ENCODE assay signal across 1 cellular context in genomic region chr5:173035904-173036707, GRCh38.
TF ChIP-seq lines count a peak whose summit lies in the region.

No MANE protein-coding gene starts in this region.

TF ChIP-seq in GM12878, 131 proteins besides CTCF, POLR2A, EP300 and RAD21 (continued from another document and continues in another):
- TF ChIP-seq, protein P1, sequence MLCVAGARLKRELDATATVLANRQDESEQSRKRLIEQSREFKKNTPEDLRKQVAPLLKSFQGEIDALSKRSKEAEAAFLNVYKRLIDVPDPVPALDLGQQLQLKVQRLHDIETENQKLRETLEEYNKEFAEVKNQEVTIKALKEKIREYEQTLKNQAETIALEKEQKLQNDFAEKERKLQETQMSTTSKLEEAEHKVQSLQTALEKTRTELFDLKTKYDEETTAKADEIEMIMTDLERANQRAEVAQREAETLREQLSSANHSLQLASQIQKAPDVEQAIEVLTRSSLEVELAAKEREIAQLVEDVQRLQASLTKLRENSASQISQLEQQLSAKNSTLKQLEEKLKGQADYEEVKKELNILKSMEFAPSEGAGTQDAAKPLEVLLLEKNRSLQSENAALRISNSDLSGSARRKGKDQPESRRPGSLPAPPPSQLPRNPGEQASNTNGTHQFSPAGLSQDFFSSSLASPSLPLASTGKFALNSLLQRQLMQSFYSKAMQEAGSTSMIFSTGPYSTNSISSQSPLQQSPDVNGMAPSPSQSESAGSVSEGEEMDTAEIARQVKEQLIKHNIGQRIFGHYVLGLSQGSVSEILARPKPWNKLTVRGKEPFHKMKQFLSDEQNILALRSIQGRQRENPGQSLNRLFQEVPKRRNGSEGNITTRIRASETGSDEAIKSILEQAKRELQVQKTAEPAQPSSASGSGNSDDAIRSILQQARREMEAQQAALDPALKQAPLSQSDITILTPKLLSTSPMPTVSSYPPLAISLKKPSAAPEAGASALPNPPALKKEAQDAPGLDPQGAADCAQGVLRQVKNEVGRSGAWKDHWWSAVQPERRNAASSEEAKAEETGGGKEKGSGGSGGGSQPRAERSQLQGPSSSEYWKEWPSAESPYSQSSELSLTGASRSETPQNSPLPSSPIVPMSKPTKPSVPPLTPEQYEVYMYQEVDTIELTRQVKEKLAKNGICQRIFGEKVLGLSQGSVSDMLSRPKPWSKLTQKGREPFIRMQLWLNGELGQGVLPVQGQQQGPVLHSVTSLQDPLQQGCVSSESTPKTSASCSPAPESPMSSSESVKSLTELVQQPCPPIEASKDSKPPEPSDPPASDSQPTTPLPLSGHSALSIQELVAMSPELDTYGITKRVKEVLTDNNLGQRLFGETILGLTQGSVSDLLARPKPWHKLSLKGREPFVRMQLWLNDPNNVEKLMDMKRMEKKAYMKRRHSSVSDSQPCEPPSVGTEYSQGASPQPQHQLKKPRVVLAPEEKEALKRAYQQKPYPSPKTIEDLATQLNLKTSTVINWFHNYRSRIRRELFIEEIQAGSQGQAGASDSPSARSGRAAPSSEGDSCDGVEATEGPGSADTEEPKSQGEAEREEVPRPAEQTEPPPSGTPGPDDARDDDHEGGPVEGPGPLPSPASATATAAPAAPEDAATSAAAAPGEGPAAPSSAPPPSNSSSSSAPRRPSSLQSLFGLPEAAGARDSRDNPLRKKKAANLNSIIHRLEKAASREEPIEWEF (IDR thresholded peaks at IDR 0.05; ENCODE audit: insufficient replicate concordance, low read depth, low read length): no peak
- TF ChIP-seq, protein P2, sequence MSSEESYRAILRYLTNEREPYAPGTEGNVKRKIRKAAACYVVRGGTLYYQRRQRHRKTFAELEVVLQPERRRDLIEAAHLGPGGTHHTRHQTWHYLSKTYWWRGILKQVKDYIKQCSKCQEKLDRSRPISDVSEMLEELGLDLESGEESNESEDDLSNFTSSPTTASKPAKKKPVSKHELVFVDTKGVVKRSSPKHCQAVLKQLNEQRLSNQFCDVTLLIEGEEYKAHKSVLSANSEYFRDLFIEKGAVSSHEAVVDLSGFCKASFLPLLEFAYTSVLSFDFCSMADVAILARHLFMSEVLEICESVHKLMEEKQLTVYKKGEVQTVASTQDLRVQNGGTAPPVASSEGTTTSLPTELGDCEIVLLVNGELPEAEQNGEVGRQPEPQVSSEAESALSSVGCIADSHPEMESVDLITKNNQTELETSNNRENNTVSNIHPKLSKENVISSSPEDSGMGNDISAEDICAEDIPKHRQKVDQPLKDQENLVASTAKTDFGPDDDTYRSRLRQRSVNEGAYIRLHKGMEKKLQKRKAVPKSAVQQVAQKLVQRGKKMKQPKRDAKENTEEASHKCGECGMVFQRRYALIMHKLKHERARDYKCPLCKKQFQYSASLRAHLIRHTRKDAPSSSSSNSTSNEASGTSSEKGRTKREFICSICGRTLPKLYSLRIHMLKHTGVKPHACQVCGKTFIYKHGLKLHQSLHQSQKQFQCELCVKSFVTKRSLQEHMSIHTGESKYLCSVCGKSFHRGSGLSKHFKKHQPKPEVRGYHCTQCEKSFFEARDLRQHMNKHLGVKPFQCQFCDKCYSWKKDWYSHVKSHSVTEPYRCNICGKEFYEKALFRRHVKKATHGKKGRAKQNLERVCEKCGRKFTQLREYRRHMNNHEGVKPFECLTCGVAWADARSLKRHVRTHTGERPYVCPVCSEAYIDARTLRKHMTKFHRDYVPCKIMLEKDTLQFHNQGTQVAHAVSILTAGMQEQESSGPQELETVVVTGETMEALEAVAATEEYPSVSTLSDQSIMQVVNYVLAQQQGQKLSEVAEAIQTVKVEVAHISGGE (CRISPR knock-in tag; IDR thresholded peaks at IDR 0.05): no peak
- peak; percentile 76 to 92 for TF ChIP-seq BHLHE40 (IDR thresholded peaks at IDR 0.05; ENCODE audit: borderline replicate concordance in 1 of 2, low read depth in 2 of 2, low read length in 1 of 2)
- TF ChIP-seq SIN3A (IDR thresholded peaks at IDR 0.05; ENCODE audit: low read depth, low read length): no peak
- TF ChIP-seq E2F8 (IDR thresholded peaks at IDR 0.05; ENCODE audit: low read depth, partially characterized antibody): no peak
- TF ChIP-seq PAX8 (IDR thresholded peaks at IDR 0.05): no peak
- TF ChIP-seq TCF7 (IDR thresholded peaks at IDR 0.05; ENCODE audit: borderline replicate concordance): no peak
- TF ChIP-seq IRF3 (IDR thresholded peaks at IDR 0.05): no peak
- no peak for TF ChIP-seq WRNIP1 (IDR thresholded peaks at IDR 0.05; ENCODE audit: borderline replicate concordance, low read depth, low read length)
- no peak; the same call in 1 of the 2 replicates for TF ChIP-seq PAX5 (IDR thresholded peaks at IDR 0.05; ENCODE audit: borderline replicate concordance, low read depth, low read length)
- TF ChIP-seq, protein P3, sequence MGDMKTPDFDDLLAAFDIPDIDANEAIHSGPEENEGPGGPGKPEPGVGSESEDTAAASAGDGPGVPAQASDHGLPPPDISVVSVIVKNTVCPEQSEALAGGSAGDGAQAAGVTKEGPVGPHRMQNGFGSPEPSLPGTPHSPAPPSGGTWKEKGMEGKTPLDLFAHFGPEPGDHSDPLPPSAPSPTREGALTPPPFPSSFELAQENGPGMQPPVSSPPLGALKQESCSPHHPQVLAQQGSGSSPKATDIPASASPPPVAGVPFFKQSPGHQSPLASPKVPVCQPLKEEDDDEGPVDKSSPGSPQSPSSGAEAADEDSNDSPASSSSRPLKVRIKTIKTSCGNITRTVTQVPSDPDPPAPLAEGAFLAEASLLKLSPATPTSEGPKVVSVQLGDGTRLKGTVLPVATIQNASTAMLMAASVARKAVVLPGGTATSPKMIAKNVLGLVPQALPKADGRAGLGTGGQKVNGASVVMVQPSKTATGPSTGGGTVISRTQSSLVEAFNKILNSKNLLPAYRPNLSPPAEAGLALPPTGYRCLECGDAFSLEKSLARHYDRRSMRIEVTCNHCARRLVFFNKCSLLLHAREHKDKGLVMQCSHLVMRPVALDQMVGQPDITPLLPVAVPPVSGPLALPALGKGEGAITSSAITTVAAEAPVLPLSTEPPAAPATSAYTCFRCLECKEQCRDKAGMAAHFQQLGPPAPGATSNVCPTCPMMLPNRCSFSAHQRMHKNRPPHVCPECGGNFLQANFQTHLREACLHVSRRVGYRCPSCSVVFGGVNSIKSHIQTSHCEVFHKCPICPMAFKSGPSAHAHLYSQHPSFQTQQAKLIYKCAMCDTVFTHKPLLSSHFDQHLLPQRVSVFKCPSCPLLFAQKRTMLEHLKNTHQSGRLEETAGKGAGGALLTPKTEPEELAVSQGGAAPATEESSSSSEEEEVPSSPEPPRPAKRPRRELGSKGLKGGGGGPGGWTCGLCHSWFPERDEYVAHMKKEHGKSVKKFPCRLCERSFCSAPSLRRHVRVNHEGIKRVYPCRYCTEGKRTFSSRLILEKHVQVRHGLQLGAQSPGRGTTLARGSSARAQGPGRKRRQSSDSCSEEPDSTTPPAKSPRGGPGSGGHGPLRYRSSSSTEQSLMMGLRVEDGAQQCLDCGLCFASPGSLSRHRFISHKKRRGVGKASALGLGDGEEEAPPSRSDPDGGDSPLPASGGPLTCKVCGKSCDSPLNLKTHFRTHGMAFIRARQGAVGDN (IDR thresholded peaks at IDR 0.05): peak; percentile 77
- TF ChIP-seq USF2 (IDR thresholded peaks at IDR 0.05; ENCODE audit: borderline replicate concordance, low read depth, low read length): no peak
- TF ChIP-seq ZSCAN29 (IDR thresholded peaks at IDR 0.05): no peak
- TF ChIP-seq YBX1 (IDR thresholded peaks at IDR 0.05): no peak
- TF ChIP-seq SMAD5 (IDR thresholded peaks at IDR 0.05; ENCODE audit: low read depth): no peak
- TF ChIP-seq FOXK2 (IDR thresholded peaks at IDR 0.05): no peak; the same call in 1 of the 2 replicates
- TF ChIP-seq SUZ12 (IDR thresholded peaks at IDR 0.05; ENCODE audit: unreplicated experiment): no peak
- no peak; the same call in 1 of the 2 replicates for TF ChIP-seq CBX5 (IDR thresholded peaks at IDR 0.05; ENCODE audit: low read depth)
- 0 out of 2 replicates have a peak, but pooled peaks have one; percentile 11 for TF ChIP-seq MTA3 (IDR thresholded peaks at IDR 0.05; ENCODE audit: borderline replicate concordance, low read length)
- peak; percentile 50 for TF ChIP-seq MEF2B (IDR thresholded peaks at IDR 0.05; ENCODE audit: partially characterized antibody, poor library complexity, severe bottlenecking)
- TF ChIP-seq, protein P4, sequence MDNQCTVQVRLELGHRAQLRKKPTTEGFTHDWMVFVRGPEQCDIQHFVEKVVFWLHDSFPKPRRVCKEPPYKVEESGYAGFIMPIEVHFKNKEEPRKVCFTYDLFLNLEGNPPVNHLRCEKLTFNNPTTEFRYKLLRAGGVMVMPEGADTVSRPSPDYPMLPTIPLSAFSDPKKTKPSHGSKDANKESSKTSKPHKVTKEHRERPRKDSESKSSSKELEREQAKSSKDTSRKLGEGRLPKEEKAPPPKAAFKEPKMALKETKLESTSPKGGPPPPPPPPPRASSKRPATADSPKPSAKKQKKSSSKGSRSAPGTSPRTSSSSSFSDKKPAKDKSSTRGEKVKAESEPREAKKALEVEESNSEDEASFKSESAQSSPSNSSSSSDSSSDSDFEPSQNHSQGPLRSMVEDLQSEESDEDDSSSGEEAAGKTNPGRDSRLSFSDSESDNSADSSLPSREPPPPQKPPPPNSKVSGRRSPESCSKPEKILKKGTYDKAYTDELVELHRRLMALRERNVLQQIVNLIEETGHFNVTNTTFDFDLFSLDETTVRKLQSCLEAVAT (IDR thresholded peaks at IDR 0.05): peak; percentile 67; the same call in 1 of the 2 replicates
- no peak for TF ChIP-seq NRF1 (conservative IDR thresholded peaks at IDR 0.05; ENCODE audit: low read depth, low read length)
- TF ChIP-seq ZBTB4 (CRISPR knock-in tag; IDR thresholded peaks at IDR 0.05): no peak
- peak in 1 of 2 experiments; percentile 26; a peak in 1 of 4 replicates for TF ChIP-seq ETV6 (conservative IDR thresholded peaks at IDR 0.05 in 1 of 2, IDR thresholded peaks at IDR 0.05 in 1 of 2; ENCODE audit: borderline replicate concordance in 1 of 2, low read depth in 1 of 2)
- TF ChIP-seq, protein P5, sequence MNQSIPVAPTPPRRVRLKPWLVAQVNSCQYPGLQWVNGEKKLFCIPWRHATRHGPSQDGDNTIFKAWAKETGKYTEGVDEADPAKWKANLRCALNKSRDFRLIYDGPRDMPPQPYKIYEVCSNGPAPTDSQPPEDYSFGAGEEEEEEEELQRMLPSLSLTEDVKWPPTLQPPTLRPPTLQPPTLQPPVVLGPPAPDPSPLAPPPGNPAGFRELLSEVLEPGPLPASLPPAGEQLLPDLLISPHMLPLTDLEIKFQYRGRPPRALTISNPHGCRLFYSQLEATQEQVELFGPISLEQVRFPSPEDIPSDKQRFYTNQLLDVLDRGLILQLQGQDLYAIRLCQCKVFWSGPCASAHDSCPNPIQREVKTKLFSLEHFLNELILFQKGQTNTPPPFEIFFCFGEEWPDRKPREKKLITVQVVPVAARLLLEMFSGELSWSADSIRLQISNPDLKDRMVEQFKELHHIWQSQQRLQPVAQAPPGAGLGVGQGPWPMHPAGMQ (IDR thresholded peaks at IDR 0.05; ENCODE audit: borderline replicate concordance): no peak
- no peak for TF ChIP-seq CHD4 (IDR thresholded peaks at IDR 0.05)
- TF ChIP-seq ESRRA (IDR thresholded peaks at IDR 0.05; ENCODE audit: low read length): no peak
- no peak for TF ChIP-seq KLF5 (IDR thresholded peaks at IDR 0.05; ENCODE audit: partially characterized antibody)
- TF ChIP-seq CBFB (IDR thresholded peaks at IDR 0.05; ENCODE audit: low read depth): no peak
- no peak for TF ChIP-seq CEBPB (IDR thresholded peaks at IDR 0.05; ENCODE audit: borderline replicate concordance in 1 of 2, low read depth in 2 of 2, low read length in 2 of 2)
